Comparison of ENCODE assay signal across 1 cellular context in the genomic region with DNA sequence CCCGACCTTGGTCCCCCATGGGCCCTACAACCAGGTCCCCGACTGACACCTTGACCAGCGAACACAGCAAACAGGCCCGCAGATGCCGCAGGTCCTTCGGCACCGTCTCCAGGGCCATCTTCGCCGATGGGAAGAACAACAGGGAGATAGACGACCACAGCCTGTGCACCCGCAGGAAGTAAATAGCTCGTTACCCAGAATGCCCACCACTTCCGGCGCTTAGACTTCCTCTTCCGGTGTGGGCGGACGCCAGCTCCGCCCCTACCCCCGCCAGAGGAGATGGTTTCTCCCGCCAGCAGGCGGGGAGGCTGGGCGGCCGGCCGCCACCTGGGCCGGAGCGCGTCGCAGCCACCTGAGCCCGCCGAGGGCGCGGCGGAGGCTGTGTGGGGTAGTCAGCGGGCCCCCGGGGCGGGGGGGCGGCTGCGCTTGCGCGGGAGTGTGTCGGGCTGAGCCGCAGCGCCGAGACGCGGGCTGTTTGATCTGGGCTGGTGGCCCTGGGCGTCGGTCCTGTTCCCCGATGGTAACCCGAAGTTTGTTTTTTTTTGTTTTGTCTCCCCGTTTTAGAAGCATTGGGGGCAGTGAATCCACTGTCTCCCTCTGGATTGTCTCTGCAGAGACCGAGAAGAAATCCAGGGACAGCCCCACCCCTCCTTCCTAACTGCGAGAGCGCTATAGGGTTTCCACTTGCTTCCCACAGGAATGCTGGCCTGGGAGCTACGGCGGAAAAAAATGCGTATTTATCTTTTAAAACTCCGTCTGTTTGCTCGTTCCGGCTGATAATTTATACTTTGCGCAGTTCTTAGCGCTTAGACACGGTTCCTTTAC.
TF ChIP-seq lines count a peak whose summit lies in the region.

A gene (minus strand): TSS at position 184 of the 825 bp plus-strand sequence. CDS start 66 bp downstream, at position 118.

TF ChIP-seq in HepG2, 621 proteins besides CTCF, POLR2A, EP300 and RAD21 (continued from another document and continues in another):
- TF ChIP-seq, protein P1, sequence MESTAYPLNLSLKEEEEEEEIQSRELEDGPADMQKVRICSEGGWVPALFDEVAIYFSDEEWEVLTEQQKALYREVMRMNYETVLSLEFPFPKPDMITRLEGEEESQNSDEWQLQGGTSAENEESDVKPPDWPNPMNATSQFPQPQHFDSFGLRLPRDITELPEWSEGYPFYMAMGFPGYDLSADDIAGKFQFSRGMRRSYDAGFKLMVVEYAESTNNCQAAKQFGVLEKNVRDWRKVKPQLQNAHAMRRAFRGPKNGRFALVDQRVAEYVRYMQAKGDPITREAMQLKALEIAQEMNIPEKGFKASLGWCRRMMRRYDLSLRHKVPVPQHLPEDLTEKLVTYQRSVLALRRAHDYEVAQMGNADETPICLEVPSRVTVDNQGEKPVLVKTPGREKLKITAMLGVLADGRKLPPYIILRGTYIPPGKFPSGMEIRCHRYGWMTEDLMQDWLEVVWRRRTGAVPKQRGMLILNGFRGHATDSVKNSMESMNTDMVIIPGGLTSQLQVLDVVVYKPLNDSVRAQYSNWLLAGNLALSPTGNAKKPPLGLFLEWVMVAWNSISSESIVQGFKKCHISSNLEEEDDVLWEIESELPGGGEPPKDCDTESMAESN (CRISPR knock-in tag; conservative IDR thresholded peaks at IDR 0.05) = peak; percentile 88
- TF ChIP-seq NFIC (IDR thresholded peaks at IDR 0.05; ENCODE audit: low read length) = peak; percentile 89
- TF ChIP-seq ZNF335 (CRISPR knock-in tag; IDR thresholded peaks at IDR 0.05) = no peak
- TF ChIP-seq TCF12 (IDR thresholded peaks at IDR 0.05) = no peak
- TF ChIP-seq TCF12 (CRISPR knock-in tag; IDR thresholded peaks at IDR 0.05) = peak; percentile 95
- TF ChIP-seq PPARG (CRISPR knock-in tag; conservative IDR thresholded peaks at IDR 0.05) = peak; percentile 88
- TF ChIP-seq ZNF354B (CRISPR knock-in tag; IDR thresholded peaks at IDR 0.05) = 0 out of 2 replicates have a peak, but pooled peaks have one; percentile 27
- peak; percentile 87 for TF ChIP-seq PCBP1 (IDR thresholded peaks at IDR 0.05; ENCODE audit: borderline replicate concordance, low read depth, low read length)
- peak; percentile 84 for TF ChIP-seq U2AF2 (IDR thresholded peaks at IDR 0.05; ENCODE audit: low read depth, low read length)
- peak; percentile 87; the same call in 1 of the 2 replicates for TF ChIP-seq KDM4B (CRISPR knock-in tag; IDR thresholded peaks at IDR 0.05)
- TF ChIP-seq, protein P2, sequence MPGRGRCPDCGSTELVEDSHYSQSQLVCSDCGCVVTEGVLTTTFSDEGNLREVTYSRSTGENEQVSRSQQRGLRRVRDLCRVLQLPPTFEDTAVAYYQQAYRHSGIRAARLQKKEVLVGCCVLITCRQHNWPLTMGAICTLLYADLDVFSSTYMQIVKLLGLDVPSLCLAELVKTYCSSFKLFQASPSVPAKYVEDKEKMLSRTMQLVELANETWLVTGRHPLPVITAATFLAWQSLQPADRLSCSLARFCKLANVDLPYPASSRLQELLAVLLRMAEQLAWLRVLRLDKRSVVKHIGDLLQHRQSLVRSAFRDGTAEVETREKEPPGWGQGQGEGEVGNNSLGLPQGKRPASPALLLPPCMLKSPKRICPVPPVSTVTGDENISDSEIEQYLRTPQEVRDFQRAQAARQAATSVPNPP (CRISPR knock-in tag; IDR thresholded peaks at IDR 0.05) = peak; percentile 95; the same call in 1 of the 2 replicates
- peak; percentile 97 for TF ChIP-seq ZSCAN20 (CRISPR knock-in tag; IDR thresholded peaks at IDR 0.05; ENCODE audit: borderline replicate concordance)
- TF ChIP-seq, protein P3, sequence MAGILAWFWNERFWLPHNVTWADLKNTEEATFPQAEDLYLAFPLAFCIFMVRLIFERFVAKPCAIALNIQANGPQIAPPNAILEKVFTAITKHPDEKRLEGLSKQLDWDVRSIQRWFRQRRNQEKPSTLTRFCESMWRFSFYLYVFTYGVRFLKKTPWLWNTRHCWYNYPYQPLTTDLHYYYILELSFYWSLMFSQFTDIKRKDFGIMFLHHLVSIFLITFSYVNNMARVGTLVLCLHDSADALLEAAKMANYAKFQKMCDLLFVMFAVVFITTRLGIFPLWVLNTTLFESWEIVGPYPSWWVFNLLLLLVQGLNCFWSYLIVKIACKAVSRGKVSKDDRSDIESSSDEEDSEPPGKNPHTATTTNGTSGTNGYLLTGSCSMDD (CRISPR knock-in tag; IDR thresholded peaks at IDR 0.05) = 0 out of 2 replicates have a peak, but pooled peaks have one; percentile 35
- TF ChIP-seq ZFP36L2 (CRISPR knock-in tag; IDR thresholded peaks at IDR 0.05) = no peak
- TF ChIP-seq KDM2A (CRISPR knock-in tag; IDR thresholded peaks at IDR 0.05; ENCODE audit: borderline replicate concordance, low read depth) = peak; percentile 100
- TF ChIP-seq, protein P4, sequence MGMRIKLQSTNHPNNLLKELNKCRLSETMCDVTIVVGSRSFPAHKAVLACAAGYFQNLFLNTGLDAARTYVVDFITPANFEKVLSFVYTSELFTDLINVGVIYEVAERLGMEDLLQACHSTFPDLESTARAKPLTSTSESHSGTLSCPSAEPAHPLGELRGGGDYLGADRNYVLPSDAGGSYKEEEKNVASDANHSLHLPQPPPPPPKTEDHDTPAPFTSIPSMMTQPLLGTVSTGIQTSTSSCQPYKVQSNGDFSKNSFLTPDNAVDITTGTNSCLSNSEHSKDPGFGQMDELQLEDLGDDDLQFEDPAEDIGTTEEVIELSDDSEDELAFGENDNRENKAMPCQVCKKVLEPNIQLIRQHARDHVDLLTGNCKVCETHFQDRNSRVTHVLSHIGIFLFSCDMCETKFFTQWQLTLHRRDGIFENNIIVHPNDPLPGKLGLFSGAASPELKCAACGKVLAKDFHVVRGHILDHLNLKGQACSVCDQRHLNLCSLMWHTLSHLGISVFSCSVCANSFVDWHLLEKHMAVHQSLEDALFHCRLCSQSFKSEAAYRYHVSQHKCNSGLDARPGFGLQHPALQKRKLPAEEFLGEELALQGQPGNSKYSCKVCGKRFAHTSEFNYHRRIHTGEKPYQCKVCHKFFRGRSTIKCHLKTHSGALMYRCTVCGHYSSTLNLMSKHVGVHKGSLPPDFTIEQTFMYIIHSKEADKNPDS (CRISPR knock-in tag; IDR thresholded peaks at IDR 0.05) = 0 out of 2 replicates have a peak, but pooled peaks have one; percentile 56
- no peak for TF ChIP-seq ZNF703 (CRISPR knock-in tag; IDR thresholded peaks at IDR 0.05; ENCODE audit: borderline replicate concordance)
- peak; percentile 95 for TF ChIP-seq ZNF143 (CRISPR knock-in tag; IDR thresholded peaks at IDR 0.05)
- peak; percentile 98 for TF ChIP-seq ZNF766 (CRISPR knock-in tag; IDR thresholded peaks at IDR 0.05; ENCODE audit: borderline replicate concordance)
- peak; percentile 68 for TF ChIP-seq ZNF263 (CRISPR knock-in tag; IDR thresholded peaks at IDR 0.05)
- peak; percentile 89 for TF ChIP-seq ZNF772 (CRISPR knock-in tag; IDR thresholded peaks at IDR 0.05)
- TF ChIP-seq, protein P5, sequence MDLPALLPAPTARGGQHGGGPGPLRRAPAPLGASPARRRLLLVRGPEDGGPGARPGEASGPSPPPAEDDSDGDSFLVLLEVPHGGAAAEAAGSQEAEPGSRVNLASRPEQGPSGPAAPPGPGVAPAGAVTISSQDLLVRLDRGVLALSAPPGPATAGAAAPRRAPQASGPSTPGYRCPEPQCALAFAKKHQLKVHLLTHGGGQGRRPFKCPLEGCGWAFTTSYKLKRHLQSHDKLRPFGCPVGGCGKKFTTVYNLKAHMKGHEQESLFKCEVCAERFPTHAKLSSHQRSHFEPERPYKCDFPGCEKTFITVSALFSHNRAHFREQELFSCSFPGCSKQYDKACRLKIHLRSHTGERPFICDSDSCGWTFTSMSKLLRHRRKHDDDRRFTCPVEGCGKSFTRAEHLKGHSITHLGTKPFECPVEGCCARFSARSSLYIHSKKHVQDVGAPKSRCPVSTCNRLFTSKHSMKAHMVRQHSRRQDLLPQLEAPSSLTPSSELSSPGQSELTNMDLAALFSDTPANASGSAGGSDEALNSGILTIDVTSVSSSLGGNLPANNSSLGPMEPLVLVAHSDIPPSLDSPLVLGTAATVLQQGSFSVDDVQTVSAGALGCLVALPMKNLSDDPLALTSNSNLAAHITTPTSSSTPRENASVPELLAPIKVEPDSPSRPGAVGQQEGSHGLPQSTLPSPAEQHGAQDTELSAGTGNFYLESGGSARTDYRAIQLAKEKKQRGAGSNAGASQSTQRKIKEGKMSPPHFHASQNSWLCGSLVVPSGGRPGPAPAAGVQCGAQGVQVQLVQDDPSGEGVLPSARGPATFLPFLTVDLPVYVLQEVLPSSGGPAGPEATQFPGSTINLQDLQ (CRISPR knock-in tag; IDR thresholded peaks at IDR 0.05) = peak; percentile 82; the same call in 1 of the 2 replicates
- TF ChIP-seq, protein P6, sequence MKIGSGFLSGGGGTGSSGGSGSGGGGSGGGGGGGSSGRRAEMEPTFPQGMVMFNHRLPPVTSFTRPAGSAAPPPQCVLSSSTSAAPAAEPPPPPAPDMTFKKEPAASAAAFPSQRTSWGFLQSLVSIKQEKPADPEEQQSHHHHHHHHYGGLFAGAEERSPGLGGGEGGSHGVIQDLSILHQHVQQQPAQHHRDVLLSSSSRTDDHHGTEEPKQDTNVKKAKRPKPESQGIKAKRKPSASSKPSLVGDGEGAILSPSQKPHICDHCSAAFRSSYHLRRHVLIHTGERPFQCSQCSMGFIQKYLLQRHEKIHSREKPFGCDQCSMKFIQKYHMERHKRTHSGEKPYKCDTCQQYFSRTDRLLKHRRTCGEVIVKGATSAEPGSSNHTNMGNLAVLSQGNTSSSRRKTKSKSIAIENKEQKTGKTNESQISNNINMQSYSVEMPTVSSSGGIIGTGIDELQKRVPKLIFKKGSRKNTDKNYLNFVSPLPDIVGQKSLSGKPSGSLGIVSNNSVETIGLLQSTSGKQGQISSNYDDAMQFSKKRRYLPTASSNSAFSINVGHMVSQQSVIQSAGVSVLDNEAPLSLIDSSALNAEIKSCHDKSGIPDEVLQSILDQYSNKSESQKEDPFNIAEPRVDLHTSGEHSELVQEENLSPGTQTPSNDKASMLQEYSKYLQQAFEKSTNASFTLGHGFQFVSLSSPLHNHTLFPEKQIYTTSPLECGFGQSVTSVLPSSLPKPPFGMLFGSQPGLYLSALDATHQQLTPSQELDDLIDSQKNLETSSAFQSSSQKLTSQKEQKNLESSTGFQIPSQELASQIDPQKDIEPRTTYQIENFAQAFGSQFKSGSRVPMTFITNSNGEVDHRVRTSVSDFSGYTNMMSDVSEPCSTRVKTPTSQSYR (CRISPR knock-in tag; IDR thresholded peaks at IDR 0.05; ENCODE audit: borderline replicate concordance) = no peak
- TF ChIP-seq FOXA1 (IDR thresholded peaks at IDR 0.05) = no peak
- TF ChIP-seq FOXA1 (CRISPR knock-in tag; IDR thresholded peaks at IDR 0.05) = peak; percentile 90
- peak; percentile 76 for TF ChIP-seq DMAP1 (CRISPR knock-in tag; IDR thresholded peaks at IDR 0.05)
- TF ChIP-seq GLI4 (CRISPR knock-in tag; IDR thresholded peaks at IDR 0.05; ENCODE audit: borderline replicate concordance) = peak; percentile 91
- peak; percentile 83 for TF ChIP-seq RXRB (CRISPR knock-in tag; IDR thresholded peaks at IDR 0.05; ENCODE audit: borderline replicate concordance)
- peak; percentile 10 for TF ChIP-seq SOX13 (IDR thresholded peaks at IDR 0.05)
- peak in 1 of 2 experiments; percentile 78; a peak in 1 of 4 replicates for TF ChIP-seq SOX13 (CRISPR knock-in tag; conservative IDR thresholded peaks at IDR 0.05 in 1 of 2, IDR thresholded peaks at IDR 0.05 in 1 of 2)
- TF ChIP-seq NR2C2 (CRISPR knock-in tag; IDR thresholded peaks at IDR 0.05; ENCODE audit: borderline replicate concordance) = peak; percentile 99
- no peak for TF ChIP-seq ADNP (CRISPR knock-in tag; IDR thresholded peaks at IDR 0.05)
- peak; percentile 96 for TF ChIP-seq MXD4 (CRISPR knock-in tag; IDR thresholded peaks at IDR 0.05)
- TF ChIP-seq YEATS4 (CRISPR knock-in tag; IDR thresholded peaks at IDR 0.05; ENCODE audit: borderline replicate concordance) = peak; percentile 93; the same call in 1 of the 2 replicates
- peak; percentile 57; the same call in 1 of the 2 replicates for TF ChIP-seq MIER2 (CRISPR knock-in tag; IDR thresholded peaks at IDR 0.05)
- peak; percentile 40; the same call in 1 of the 2 replicates for TF ChIP-seq ZSCAN9 (CRISPR knock-in tag; IDR thresholded peaks at IDR 0.05; ENCODE audit: borderline replicate concordance)
- TF ChIP-seq, protein P7, sequence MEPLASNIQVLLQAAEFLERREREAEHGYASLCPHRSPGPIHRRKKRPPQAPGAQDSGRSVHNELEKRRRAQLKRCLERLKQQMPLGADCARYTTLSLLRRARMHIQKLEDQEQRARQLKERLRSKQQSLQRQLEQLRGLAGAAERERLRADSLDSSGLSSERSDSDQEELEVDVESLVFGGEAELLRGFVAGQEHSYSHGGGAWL (CRISPR knock-in tag; IDR thresholded peaks at IDR 0.05) = peak; percentile 88
- TF ChIP-seq SRSF4 (IDR thresholded peaks at IDR 0.05; ENCODE audit: low read depth, low read length, poor library complexity, severe bottlenecking) = peak; percentile 83
- peak; percentile 93 for TF ChIP-seq ZSCAN29 (CRISPR knock-in tag; conservative IDR thresholded peaks at IDR 0.05)
- TF ChIP-seq, protein P8, sequence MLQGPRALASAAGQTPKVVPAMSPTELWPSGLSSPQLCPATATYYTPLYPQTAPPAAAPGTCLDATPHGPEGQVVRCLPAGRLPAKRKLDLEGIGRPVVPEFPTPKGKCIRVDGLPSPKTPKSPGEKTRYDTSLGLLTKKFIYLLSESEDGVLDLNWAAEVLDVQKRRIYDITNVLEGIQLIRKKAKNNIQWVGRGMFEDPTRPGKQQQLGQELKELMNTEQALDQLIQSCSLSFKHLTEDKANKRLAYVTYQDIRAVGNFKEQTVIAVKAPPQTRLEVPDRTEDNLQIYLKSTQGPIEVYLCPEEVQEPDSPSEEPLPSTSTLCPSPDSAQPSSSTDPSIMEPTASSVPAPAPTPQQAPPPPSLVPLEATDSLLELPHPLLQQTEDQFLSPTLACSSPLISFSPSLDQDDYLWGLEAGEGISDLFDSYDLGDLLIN (CRISPR knock-in tag; IDR thresholded peaks at IDR 0.05; ENCODE audit: borderline replicate concordance) = peak; percentile 24; the same call in 1 of the 2 replicates
- TF ChIP-seq, protein P9, sequence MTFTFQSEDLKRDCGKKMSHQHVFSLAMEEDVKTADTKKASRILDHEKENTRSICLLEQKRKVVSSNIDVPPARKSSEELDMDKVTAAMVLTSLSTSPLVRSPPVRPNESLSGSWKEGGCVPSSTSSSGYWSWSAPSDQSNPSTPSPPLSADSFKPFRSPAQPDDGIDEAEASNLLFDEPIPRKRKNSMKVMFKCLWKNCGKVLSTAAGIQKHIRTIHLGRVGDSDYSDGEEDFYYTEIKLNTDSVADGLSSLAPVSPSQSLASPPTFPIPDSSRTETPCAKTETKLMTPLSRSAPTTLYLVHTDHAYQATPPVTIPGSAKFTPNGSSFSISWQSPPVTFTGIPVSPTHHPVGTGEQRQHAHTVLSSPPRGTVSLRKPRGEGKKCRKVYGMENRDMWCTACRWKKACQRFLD (CRISPR knock-in tag; IDR thresholded peaks at IDR 0.05; ENCODE audit: borderline replicate concordance) = no peak; the same call in 1 of the 2 replicates
- TF ChIP-seq, protein P10, sequence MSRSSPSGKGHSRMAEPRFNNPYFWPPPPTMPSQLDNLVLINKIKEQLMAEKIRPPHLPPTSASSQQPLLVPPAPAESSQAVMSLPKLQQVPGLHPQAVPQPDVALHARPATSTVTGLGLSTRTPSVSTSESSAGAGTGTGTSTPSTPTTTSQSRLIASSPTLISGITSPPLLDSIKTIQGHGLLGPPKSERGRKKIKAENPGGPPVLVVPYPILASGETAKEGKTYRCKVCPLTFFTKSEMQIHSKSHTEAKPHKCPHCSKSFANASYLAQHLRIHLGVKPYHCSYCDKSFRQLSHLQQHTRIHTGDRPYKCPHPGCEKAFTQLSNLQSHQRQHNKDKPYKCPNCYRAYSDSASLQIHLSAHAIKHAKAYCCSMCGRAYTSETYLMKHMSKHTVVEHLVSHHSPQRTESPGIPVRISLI (CRISPR knock-in tag; IDR thresholded peaks at IDR 0.05; ENCODE audit: borderline replicate concordance) = peak; percentile 45; the same call in 1 of the 2 replicates
- peak; percentile 77; the same call in 1 of the 2 replicates for TF ChIP-seq MIER3 (CRISPR knock-in tag; IDR thresholded peaks at IDR 0.05; ENCODE audit: borderline replicate concordance)
- TF ChIP-seq REPIN1 (CRISPR knock-in tag; IDR thresholded peaks at IDR 0.05; ENCODE audit: borderline replicate concordance, low read depth) = peak; percentile 95
- TF ChIP-seq ZSCAN22 (CRISPR knock-in tag; IDR thresholded peaks at IDR 0.05) = peak; percentile 76; the same call in 1 of the 2 replicates
